22 cellular contexts compared by ENCODE assay signal in the genomic region with DNA sequence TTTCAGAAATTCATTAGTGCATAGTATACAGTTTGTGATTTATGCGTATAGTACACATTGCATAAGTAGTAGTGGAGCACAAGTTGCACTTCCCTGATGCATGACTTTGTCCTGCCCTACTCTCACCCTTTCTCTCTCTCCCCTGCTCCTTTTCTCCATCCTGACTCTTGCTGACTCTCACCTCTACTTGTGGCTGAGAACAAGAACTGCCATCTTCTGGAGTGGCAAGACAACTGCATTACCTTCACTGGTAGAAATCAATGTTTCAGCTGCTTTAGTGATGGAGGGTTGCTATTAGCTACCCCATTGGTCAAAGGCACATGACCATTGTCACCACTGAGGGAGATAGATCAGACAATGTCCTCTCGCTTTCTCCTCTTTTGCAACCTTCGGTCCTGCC. TPM values are rescaled to one million over a fixed set of nuclear protein-coding genes. Genes with fewer than 3 reads are reported as not detected.
DNase-seq lines count a peak whose midpoint lies in the region; ATAC-seq and TF ChIP-seq lines count a peak whose summit lies in the region.
"Had no signal": no experiment of that assay in that cellular context is flagged by ENCODE, and none has a peak within 500 bp of the region (broad histone marks: within the 10 kb centered on the region; RNA-seq: fewer than 3 reads in every experiment).

No MANE protein-coding gene starts in this region.

- H3K4me3 ChIP-seq in breast epithelium = no peak overlapping the region
- H3K4me3 ChIP-seq: HAP-1, Peyer's patch, uterus had no signal

- TF ChIP-seq POLR2A in breast epithelium (IDR thresholded peaks at IDR 0.05) = no peak

- DNase-seq in MCF 10A (ENCODE audit: unreplicated experiment) (peak; percentile 11), breast epithelium (ENCODE audit: low spot score in 2 of 2) (no peak), SK-MEL-5 (ENCODE audit: low read depth, low spot score) (peak; percentile 40), foreskin keratinocyte (peak; percentile 10 to 42), NCI-H146 treated with DMSO at 0.1 percent for 48 hours (lab: John Stamatoyannopoulos, UW; ENCODE audit: unreplicated experiment) (no peak), sciatic nerve (ENCODE audit: low spot score) (no peak)
- DNase-seq: activated CD8-positive, alpha-beta memory T cell treated with anti-CD3 and anti-CD28 coated beads for 24 hours; activated effector memory CD4-positive, alpha-beta T cell treated with anti-CD3 and anti-CD28 coated beads, Interleukin-2, amount 50 U/mL, for 16 hours; aorta; erythroblast; glutamatergic neuron; natural killer cell; NCI-H1930; NCI-H526 treated with DMSO at 0.1 percent for 48 hours; Peyer's patch; T-cell; uterus had no signal

- no peaks in the 10 kb centered on the region for H3K27me3 Mint-ChIP-seq in MCF 10A (ENCODE audit: insufficient read depth, unreplicated experiment)
- H3K27me3 Mint-ChIP-seq: stimulated activated naive CD8-positive, alpha-beta T cell treated with anti-CD3 and anti-CD28 coated beads, Interleukin-15, Interleukin-2, amounts not matched to agents 100 ng/mL and 50 ng/mL, for 24 hours; T-cell had no signal

- H3K27ac ChIP-seq in breast epithelium (no peak overlapping the region), foreskin keratinocyte (no peak overlapping the region)
- H3K27ac ChIP-seq: Peyer's patch, uterus, VCaP had no signal

- H3K9me3 ChIP-seq in breast epithelium = no peaks in the 10 kb centered on the region
- H3K9me3 ChIP-seq: HAP-1, Peyer's patch, uterus had no signal

- H3K9me3 Mint-ChIP-seq in MCF 10A (ENCODE audit: unreplicated experiment) = no peaks in the 10 kb centered on the region
- H3K9me3 Mint-ChIP-seq: natural killer cell; stimulated activated naive CD8-positive, alpha-beta T cell treated with anti-CD3 and anti-CD28 coated beads, Interleukin-15, Interleukin-2, amounts not matched to agents 100 ng/mL and 50 ng/mL, for 24 hours; T-cell had no signal

- H3K36me3 Mint-ChIP-seq in MCF 10A (ENCODE audit: insufficient read depth, unreplicated experiment) = peaks cover 10% of the 10 kb centered on the region

- H3K4me3 Mint-ChIP-seq in MCF 10A (ENCODE audit: unreplicated experiment) = no peak overlapping the region
- H3K4me3 Mint-ChIP-seq: natural killer cell; stimulated activated naive CD8-positive, alpha-beta T cell treated with anti-CD3 and anti-CD28 coated beads, Interleukin-15, Interleukin-2, amounts not matched to agents 100 ng/mL and 50 ng/mL, for 24 hours; T-cell had no signal

- H3K4me1 Mint-ChIP-seq in MCF 10A (ENCODE audit: insufficient read depth, unreplicated experiment) = no peaks in the 10 kb centered on the region
- H3K4me1 Mint-ChIP-seq: natural killer cell, T-cell had no signal

- intact Hi-C loops in MCF 10A (cut with micrococcal nuclease) = no loop called here
- intact Hi-C loops in breast epithelium (cut with DNase I; ENCODE audit: low total_unique reads) = no loop called here
- intact Hi-C loops in sciatic nerve (cut with DNase I) = no loop called here

- POLR2A ChIA-PET in MCF 10A (lab: Yijun Ruan, JAX) = no interaction called here

- in situ Hi-C loops in SK-MEL-5 (cut with HindIII; ENCODE audit: low pct_unique_long_range_greater_than_20kb, low sequenced_read_pairs) = no loop called here

- H3K27me3 ChIP-seq in breast epithelium = no peaks in the 10 kb centered on the region
- no peaks in the 10 kb centered on the region for H3K27me3 ChIP-seq in foreskin keratinocyte
- H3K27me3 ChIP-seq: Peyer's patch, uterus had no signal

- BruUV-seq in MCF 10A (replicated peaks; lab: Mats Ljungman, UMichigan) = no TSS peak

- H3K4me1 ChIP-seq in breast epithelium = no peaks in the 10 kb centered on the region
- no peaks in the 10 kb centered on the region for H3K4me1 ChIP-seq in foreskin keratinocyte
- H3K4me1 ChIP-seq: Peyer's patch, uterus had no signal

- no peaks in the 10 kb centered on the region for H3K36me3 ChIP-seq in breast epithelium
- H3K36me3 ChIP-seq: HAP-1, Peyer's patch, uterus had no signal

- no peak overlapping the region for H3K27ac Mint-ChIP-seq in MCF 10A (ENCODE audit: low read depth, unreplicated experiment)
- H3K27ac Mint-ChIP-seq: natural killer cell; stimulated activated naive CD8-positive, alpha-beta T cell treated with anti-CD3 and anti-CD28 coated beads, Interleukin-15, Interleukin-2, amounts not matched to agents 100 ng/mL and 50 ng/mL, for 24 hours; T-cell had no signal

- CTCF ChIA-PET in MCF 10A (lab: Yijun Ruan, JAX) = interaction anchor here (0.5 to 2.1 kb wide), 5 partner anchors 39 to 642 kb away, joined by 3 to 9 read pairs (median 3); no protein-coding TSS in a partner anchor

- ATAC-seq in foreskin keratinocyte (peak; percentile 55), HG02884 (IDR thresholded peaks at IDR 0.05; ENCODE audit: unreplicated experiment) (no peak), GM21737 (IDR thresholded peaks at IDR 0.05; ENCODE audit: unreplicated experiment) (no peak), sciatic nerve (no peak)
- ATAC-seq: natural killer cell, T-cell had no signal

- TF ChIP-seq CTCF in MCF 10A (IDR thresholded peaks at IDR 0.05; ENCODE audit: unreplicated experiment) (no peak), breast epithelium (IDR thresholded peaks at IDR 0.05) (no peak), foreskin keratinocyte (conservative IDR thresholded peaks at IDR 0.05) (peak; percentile 42)

RNA-seq across cellular contexts. Expression of gene SPEF2, which starts 26.9 kb away (rescaled TPM):
- total RNA-seq in MCF 10A (2022) (5.3 and 5.6 TPM in 2 replicates), breast epithelium (10 to 100 TPM in 2 of 3 donors, 1 to 10 TPM in 1; 8.2 to 35.9 (median 11.5) TPM), foreskin keratinocyte (1.8 and 2.0 TPM in 2 replicates), sciatic nerve (14.4 TPM)
- 6.8 and 8.2 TPM in 2 replicates for total RNA-seq in SK-MEL-5 (2014; rRNA removed; shearing (Covaris generic))
- 4.8 and 4.9 TPM in 2 replicates for polyA plus RNA-seq in SK-MEL-5 (2015; cell fraction: cytosol; rRNA removed)
- polyA plus RNA-seq in SK-MEL-5 (2015; cell fraction: nucleus; rRNA removed) = 23.8 and 66.3 TPM in 2 replicates
- 0.51 and 0.53 TPM in 2 replicates for polyA plus RNA-seq in foreskin keratinocyte

Comparison
In these comparisons a context has a peak if more than half of its experiments do, and no peak if none do; other contexts are left out.
1. DNase-seq: peak in MCF 10A (single experiment), SK-MEL-5 (single experiment) and foreskin keratinocyte (2 of 2); none in breast epithelium (0 of 2), NCI-H146 treated with DMSO at 0.1 percent for 48 hours (single experiment) and sciatic nerve (single experiment).